ENCODE assay signal across 8 cellular contexts in genomic region chr7:38359081-38359601, GRCh38.
A peak's percentile ranks its signal among the peaks of the same experiment; 100 is the strongest.
DNase-seq lines count a peak whose midpoint lies in the region; ATAC-seq and TF ChIP-seq lines count a peak whose summit lies in the region.
"Not testable (repeated sequence)": the region's sequence is repeated elsewhere in the genome, so short reads cannot be mapped to it uniquely, and the experiment has no call there.

No MANE protein-coding gene starts in this region.

- peaks cover 48% of the 10 kb centered on the region for H3K4me1 Mint-ChIP-seq in activated CD4-positive, alpha-beta T cell treated with anti-CD3 and anti-CD28 coated beads, Interleukin-2, amount 10 ng/mL, durations not matched to agents 7 days and 5 days

- peaks cover 27% of the 10 kb centered on the region for H3K36me3 Mint-ChIP-seq in activated CD4-positive, alpha-beta T cell treated with anti-CD3 and anti-CD28 coated beads, Interleukin-2, amount 10 ng/mL, durations not matched to agents 7 days and 5 days (ENCODE audit: low read depth)

- H3K4me3 ChIP-seq in lower leg skin (ENCODE audit: low read depth, poor library complexity, severe bottlenecking): not testable (repeated sequence)

- TF ChIP-seq POLR2A in lower leg skin (IDR thresholded peaks at IDR 0.05): not testable (repeated sequence)

- POLR2A ChIA-PET in activated CD4-positive, alpha-beta T cell treated with anti-CD3 and anti-CD28 coated beads, Interleukin-2, amount 10 ng/mL, durations not matched to agents 7 days and 5 days (lab: Charles Lee): not testable (repeated sequence)

- 37 to 44% methylated on average over 5 of the region's 5 CpGs for WGBS in lower leg skin, 2 donors

- DNase-seq in CD1c-positive myeloid dendritic cell (ENCODE audit: extremely low spot score) (peak; percentile 80), NCI-H460 (ENCODE audit: extremely low read depth, low read depth) (peak; percentile 14), lower leg skin (ENCODE audit: low spot score in 2 of 2) (peak; percentile 39 to 92)
- peak; percentile 69 for DNase-seq in activated CD4-positive, alpha-beta T cell treated with anti-CD3 and anti-CD28 coated beads, Interleukin-2, amount 10 ng/mL, durations not matched to agents 7 days and 5 days
- peak; percentile 70 for DNase-seq in central memory CD4-positive, alpha-beta T cell
- peak; percentile 46 to 61 (median 58) for DNase-seq in stimulated activated CD4-positive, alpha-beta T cell treated with anti-CD3 and anti-CD28 coated beads, TNF-alpha, amount 100 ng/mL, for 1 hour (ENCODE audit: low read depth in 3 of 3, low spot score in 1 of 3)

- not testable (repeated sequence) for H3K9me3 Mint-ChIP-seq in activated CD4-positive, alpha-beta T cell treated with anti-CD3 and anti-CD28 coated beads, Interleukin-2, amount 10 ng/mL, durations not matched to agents 7 days and 5 days

- H3K4me3 Mint-ChIP-seq in activated CD4-positive, alpha-beta T cell treated with anti-CD3 and anti-CD28 coated beads, Interleukin-2, amount 10 ng/mL, durations not matched to agents 7 days and 5 days: peak overlapping the region; percentile 88

- CTCF ChIA-PET in activated CD4-positive, alpha-beta T cell treated with anti-CD3 and anti-CD28 coated beads, Interleukin-2, amount 10 ng/mL, durations not matched to agents 7 days and 5 days (lab: Charles Lee): interaction anchor here (0.6 to 1.5 kb wide), 7 partner anchors 9 to 250 kb away, joined by 3 to 8 read pairs (median 3); partner anchors contain the start of gene STARD3NL

- peak overlapping the region; percentile 90 for H3K27ac Mint-ChIP-seq in activated CD4-positive, alpha-beta T cell treated with anti-CD3 and anti-CD28 coated beads, Interleukin-2, amount 10 ng/mL, durations not matched to agents 7 days and 5 days

- not testable (repeated sequence) for H3K27me3 Mint-ChIP-seq in activated CD4-positive, alpha-beta T cell treated with anti-CD3 and anti-CD28 coated beads, Interleukin-2, amount 10 ng/mL, durations not matched to agents 7 days and 5 days

- not testable (repeated sequence) for TF ChIP-seq CTCF in lower leg skin (IDR thresholded peaks at IDR 0.05)

- intact Hi-C loops in lower leg skin (cut with DNase I; ENCODE audit: low total_unique reads): not testable (repeated sequence)

- ATAC-seq in GM19324 (IDR thresholded peaks at IDR 0.05; ENCODE audit: low FRiP score, unreplicated experiment) (peak; percentile 75), HG03025 (IDR thresholded peaks at IDR 0.05; ENCODE audit: low FRiP score, unreplicated experiment) (peak; percentile 70)

Comparison
In these comparisons a context has a peak if more than half of its experiments do, and no peak if none do; other contexts are left out.
1. DNase-seq: peak in every context shown above with its lines; median percentile 80 in CD1c-positive myeloid dendritic cell; 70 in central memory CD4-positive, alpha-beta T cell; 69 in activated CD4-positive, alpha-beta T cell treated with anti-CD3 and anti-CD28 coated beads, Interleukin-2, amount 10 ng/mL, durations not matched to agents 7 days and 5 days; 66 in lower leg skin; 58 in stimulated activated CD4-positive, alpha-beta T cell treated with anti-CD3 and anti-CD28 coated beads, TNF-alpha, amount 100 ng/mL, for 1 hour; 14 in NCI-H460.